26 cellular contexts compared by ENCODE assay signal in the genomic region with DNA sequence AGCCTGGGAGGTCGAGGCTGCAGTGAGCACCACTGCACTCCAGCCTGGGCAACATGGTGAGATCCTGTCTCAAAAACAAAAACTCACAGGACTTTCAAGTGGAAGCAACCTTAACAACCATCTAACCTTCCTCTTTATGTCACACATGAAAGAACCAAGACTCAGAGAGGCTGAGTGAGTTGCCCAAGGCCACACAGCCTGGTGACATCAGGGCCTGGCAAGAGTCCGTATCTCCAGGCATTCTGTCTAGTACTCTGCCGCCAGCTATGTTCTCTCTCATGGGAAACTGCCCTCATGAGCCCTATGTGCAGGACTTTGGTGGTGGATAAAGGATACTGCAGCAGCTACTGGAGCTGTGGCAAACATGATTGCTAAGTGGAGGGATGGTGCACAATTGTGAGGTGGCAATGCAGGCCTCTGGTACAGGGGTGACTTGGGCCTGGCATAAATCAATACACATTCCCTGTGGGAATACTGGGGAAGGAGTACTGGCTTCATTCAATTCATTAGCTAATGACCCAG.
"Had no signal": no experiment of that assay in that cellular context is flagged by ENCODE, and none has a peak within 500 bp of the region (broad histone marks: within the 10 kb centered on the region; RNA-seq: fewer than 3 reads in every experiment).

No MANE protein-coding gene starts in this region.

- H3K27ac ChIP-seq: colonic mucosa, epithelial cell of prostate, esophagus squamous epithelium, gastrocnemius medialis, heart right ventricle, left lung, lower lobe of right lung had no signal

- H3K36me3 ChIP-seq: colonic mucosa, esophagus squamous epithelium, gastrocnemius medialis, heart right ventricle, left lung, lower lobe of right lung had no signal

- ATAC-seq: effector memory CD8-positive, alpha-beta T cell; esophagus mucosa; gastrocnemius medialis; heart right ventricle; left cardiac atrium; left lung; left ventricle myocardium superior; lower lobe of right lung; mucosa of descending colon had no signal

- DNase-seq: colonic mucosa; cortex of kidney; effector CD8-positive, alpha-beta T cell; effector memory CD8-positive, alpha-beta T cell; endodermal cell; erythroblast; esophagus squamous epithelium; foreskin fibroblast; foreskin melanocyte; gastrocnemius medialis; glutamatergic neuron; head of caudate nucleus; heart right ventricle; hippocampal formation; left cardiac atrium; left lung; left ventricle myocardium superior; lower lobe of right lung; mesenchymal stem cell; mucosa of descending colon; naive B cell had no signal

- H3K4me3 ChIP-seq: colonic mucosa, esophagus squamous epithelium, gastrocnemius medialis, heart right ventricle, left lung, lower lobe of right lung, mucosa of descending colon had no signal

- H3K27me3 ChIP-seq: colonic mucosa, esophagus squamous epithelium, gastrocnemius medialis, heart right ventricle, left lung had no signal

- H3K9me3 ChIP-seq: colonic mucosa, esophagus squamous epithelium, gastrocnemius medialis, heart right ventricle, left lung, lower lobe of right lung, mucosa of descending colon had no signal

- FAIRE-seq: endometrium, islet of Langerhans, keratinocyte had no signal

- H3K4me1 ChIP-seq: colonic mucosa, esophagus squamous epithelium, gastrocnemius medialis, left lung, lower lobe of right lung had no signal
